Comparison of ENCODE assay signal across 6 cellular contexts in the genomic region with DNA sequence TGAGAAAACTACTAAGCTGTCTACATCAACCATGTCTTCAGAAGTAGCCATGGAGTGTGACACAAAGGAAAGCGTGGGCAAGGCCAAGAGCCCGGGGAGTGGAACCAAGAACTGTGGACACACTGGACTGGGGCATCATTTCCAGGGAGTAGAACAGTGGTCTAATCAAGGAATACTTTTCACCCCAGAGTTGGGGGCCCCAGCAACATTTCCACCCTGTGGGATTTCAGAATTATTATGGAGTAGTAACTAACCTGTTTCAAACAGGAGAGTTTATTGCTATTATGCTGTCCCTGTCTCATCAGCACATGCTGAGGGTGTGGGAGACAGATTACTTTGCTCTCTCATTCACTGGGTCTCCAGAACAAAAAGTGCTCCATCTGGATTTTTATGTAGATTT. TPM values are rescaled to one million over a fixed set of nuclear protein-coding genes. Genes with fewer than 3 reads are reported as not detected.
"Had no signal": no experiment of that assay in that cellular context is flagged by ENCODE, and none has a peak within 500 bp of the region (broad histone marks: within the 10 kb centered on the region; RNA-seq: fewer than 3 reads in every experiment).

No MANE protein-coding gene starts in this region.

- H3K4me3 ChIP-seq: K562 had no signal

- H3K4me3 Mint-ChIP-seq: IgD-negative memory B cell had no signal

- H3K36me3 Mint-ChIP-seq: IgD-negative memory B cell had no signal

- H3K27ac ChIP-seq: HL-60 had no signal

- ATAC-seq: HepG2, K562 had no signal

- DNase-seq: IMR-90, KBM-7 had no signal

RNA-seq across cellular contexts. Expression of a gene that starts 58.0 kb away (rescaled TPM):
- total RNA-seq: K562 had no signal
- polyA plus RNA-seq: IgD-negative memory B cell, IMR-90 had no signal
